ENCODE assay signal across 1 cellular context in the genomic region with DNA sequence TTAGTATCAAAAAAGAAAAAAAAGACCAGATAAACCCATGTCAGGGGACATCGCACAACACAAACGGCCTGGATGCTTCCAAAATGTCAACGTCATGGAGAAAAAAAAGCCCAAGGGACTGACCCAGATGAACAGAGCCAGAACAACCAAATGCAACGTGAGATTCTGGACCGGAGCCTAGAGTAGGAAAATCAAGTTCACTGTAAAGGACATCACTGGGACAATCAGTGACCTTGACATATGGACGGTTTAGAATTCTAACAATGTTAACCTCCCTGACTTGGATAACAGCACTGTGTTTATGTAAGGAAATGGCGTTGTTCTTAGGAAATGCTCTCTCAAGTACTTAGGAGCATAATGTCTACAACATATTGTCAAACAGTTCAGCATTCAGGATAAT.
A peak's percentile ranks its signal among the peaks of the same experiment; 100 is the strongest.
TF ChIP-seq lines count a peak whose summit lies in the region.

No MANE protein-coding gene starts in this region.

TF ChIP-seq in HepG2, 621 proteins besides CTCF, POLR2A, EP300 and RAD21 (continued from another document and continues in another):
- TF ChIP-seq, protein P1, sequence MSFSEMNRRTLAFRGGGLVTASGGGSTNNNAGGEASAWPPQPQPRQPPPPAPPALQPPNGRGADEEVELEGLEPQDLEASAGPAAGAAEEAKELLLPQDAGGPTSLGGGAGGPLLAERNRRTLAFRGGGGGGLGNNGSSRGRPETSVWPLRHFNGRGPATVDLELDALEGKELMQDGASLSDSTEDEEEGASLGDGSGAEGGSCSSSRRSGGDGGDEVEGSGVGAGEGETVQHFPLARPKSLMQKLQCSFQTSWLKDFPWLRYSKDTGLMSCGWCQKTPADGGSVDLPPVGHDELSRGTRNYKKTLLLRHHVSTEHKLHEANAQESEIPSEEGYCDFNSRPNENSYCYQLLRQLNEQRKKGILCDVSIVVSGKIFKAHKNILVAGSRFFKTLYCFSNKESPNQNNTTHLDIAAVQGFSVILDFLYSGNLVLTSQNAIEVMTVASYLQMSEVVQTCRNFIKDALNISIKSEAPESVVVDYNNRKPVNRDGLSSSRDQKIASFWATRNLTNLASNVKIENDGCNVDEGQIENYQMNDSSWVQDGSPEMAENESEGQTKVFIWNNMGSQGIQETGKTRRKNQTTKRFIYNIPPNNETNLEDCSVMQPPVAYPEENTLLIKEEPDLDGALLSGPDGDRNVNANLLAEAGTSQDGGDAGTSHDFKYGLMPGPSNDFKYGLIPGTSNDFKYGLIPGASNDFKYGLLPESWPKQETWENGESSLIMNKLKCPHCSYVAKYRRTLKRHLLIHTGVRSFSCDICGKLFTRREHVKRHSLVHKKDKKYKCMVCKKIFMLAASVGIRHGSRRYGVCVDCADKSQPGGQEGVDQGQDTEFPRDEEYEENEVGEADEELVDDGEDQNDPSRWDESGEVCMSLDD (CRISPR knock-in tag; IDR thresholded peaks at IDR 0.05; ENCODE audit: borderline replicate concordance): no peak
- TF ChIP-seq TEAD3 (CRISPR knock-in tag; optimal IDR thresholded peaks at IDR 0.05; ENCODE audit: borderline replicate concordance): peak; percentile 30
- no peak for TF ChIP-seq CENPT (CRISPR knock-in tag; IDR thresholded peaks at IDR 0.05; ENCODE audit: low read depth)
- no peak for TF ChIP-seq SMAD9 (CRISPR knock-in tag; IDR thresholded peaks at IDR 0.05)
- TF ChIP-seq ELF3 (CRISPR knock-in tag; IDR thresholded peaks at IDR 0.05): no peak
- TF ChIP-seq, protein P2, sequence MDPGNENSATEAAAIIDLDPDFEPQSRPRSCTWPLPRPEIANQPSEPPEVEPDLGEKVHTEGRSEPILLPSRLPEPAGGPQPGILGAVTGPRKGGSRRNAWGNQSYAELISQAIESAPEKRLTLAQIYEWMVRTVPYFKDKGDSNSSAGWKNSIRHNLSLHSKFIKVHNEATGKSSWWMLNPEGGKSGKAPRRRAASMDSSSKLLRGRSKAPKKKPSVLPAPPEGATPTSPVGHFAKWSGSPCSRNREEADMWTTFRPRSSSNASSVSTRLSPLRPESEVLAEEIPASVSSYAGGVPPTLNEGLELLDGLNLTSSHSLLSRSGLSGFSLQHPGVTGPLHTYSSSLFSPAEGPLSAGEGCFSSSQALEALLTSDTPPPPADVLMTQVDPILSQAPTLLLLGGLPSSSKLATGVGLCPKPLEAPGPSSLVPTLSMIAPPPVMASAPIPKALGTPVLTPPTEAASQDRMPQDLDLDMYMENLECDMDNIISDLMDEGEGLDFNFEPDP (CRISPR knock-in tag; conservative IDR thresholded peaks at IDR 0.05): no peak
- no peak for TF ChIP-seq ZNF530 (CRISPR knock-in tag; IDR thresholded peaks at IDR 0.05; ENCODE audit: low read depth)
- TF ChIP-seq ZBTB8A (CRISPR knock-in tag; IDR thresholded peaks at IDR 0.05; ENCODE audit: borderline replicate concordance, low read depth): no peak
- TF ChIP-seq, protein P3, sequence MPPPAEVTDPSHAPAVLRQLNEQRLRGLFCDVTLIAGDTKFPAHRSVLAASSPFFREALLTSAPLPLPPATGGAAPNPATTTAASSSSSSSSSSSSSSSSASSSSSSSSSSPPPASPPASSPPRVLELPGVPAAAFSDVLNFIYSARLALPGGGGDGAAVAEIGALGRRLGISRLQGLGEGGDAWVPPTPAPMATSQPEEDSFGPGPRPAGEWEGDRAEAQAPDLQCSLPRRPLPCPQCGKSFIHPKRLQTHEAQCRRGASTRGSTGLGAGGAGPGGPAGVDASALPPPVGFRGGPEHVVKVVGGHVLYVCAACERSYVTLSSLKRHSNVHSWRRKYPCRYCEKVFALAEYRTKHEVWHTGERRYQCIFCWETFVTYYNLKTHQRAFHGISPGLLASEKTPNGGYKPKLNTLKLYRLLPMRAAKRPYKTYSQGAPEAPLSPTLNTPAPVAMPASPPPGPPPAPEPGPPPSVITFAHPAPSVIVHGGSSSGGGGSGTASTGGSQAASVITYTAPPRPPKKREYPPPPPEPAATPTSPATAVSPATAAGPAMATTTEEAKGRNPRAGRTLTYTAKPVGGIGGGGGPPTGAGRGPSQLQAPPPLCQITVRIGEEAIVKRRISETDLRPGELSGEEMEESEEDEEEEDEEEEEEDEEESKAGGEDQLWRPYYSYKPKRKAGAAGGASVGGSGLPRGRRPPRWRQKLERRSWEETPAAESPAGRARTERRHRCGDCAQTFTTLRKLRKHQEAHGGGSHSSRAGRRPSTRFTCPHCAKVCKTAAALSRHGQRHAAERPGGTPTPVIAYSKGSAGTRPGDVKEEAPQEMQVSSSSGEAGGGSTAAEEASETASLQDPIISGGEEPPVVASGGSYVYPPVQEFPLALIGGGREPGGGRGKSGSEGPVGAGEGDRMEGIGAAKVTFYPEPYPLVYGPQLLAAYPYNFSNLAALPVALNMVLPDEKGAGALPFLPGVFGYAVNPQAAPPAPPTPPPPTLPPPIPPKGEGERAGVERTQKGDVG (CRISPR knock-in tag; IDR thresholded peaks at IDR 0.05; ENCODE audit: borderline replicate concordance): no peak
- TF ChIP-seq, protein P4, sequence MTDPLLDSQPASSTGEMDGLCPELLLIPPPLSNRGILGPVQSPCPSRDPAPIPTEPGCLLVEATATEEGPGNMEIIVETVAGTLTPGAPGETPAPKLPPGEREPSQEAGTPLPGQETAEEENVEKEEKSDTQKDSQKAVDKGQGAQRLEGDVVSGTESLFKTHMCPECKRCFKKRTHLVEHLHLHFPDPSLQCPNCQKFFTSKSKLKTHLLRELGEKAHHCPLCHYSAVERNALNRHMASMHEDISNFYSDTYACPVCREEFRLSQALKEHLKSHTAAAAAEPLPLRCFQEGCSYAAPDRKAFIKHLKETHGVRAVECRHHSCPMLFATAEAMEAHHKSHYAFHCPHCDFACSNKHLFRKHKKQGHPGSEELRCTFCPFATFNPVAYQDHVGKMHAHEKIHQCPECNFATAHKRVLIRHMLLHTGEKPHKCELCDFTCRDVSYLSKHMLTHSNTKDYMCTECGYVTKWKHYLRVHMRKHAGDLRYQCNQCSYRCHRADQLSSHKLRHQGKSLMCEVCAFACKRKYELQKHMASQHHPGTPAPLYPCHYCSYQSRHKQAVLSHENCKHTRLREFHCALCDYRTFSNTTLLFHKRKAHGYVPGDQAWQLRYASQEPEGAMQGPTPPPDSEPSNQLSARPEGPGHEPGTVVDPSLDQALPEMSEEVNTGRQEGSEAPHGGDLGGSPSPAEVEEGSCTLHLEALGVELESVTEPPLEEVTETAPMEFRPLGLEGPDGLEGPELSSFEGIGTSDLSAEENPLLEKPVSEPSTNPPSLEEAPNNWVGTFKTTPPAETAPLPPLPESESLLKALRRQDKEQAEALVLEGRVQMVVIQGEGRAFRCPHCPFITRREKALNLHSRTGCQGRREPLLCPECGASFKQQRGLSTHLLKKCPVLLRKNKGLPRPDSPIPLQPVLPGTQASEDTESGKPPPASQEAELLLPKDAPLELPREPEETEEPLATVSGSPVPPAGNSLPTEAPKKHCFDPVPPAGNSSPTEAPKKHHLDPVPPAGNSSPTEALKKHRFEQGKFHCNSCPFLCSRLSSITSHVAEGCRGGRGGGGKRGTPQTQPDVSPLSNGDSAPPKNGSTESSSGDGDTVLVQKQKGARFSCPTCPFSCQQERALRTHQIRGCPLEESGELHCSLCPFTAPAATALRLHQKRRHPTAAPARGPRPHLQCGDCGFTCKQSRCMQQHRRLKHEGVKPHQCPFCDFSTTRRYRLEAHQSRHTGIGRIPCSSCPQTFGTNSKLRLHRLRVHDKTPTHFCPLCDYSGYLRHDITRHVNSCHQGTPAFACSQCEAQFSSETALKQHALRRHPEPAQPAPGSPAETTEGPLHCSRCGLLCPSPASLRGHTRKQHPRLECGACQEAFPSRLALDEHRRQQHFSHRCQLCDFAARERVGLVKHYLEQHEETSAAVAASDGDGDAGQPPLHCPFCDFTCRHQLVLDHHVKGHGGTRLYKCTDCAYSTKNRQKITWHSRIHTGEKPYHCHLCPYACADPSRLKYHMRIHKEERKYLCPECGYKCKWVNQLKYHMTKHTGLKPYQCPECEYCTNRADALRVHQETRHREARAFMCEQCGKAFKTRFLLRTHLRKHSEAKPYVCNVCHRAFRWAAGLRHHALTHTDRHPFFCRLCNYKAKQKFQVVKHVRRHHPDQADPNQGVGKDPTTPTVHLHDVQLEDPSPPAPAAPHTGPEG (CRISPR knock-in tag; IDR thresholded peaks at IDR 0.05): no peak
- TF ChIP-seq TSC22D2 (CRISPR knock-in tag; IDR thresholded peaks at IDR 0.05; ENCODE audit: borderline replicate concordance): no peak
- peak; percentile 38; the same call in 1 of the 2 replicates for TF ChIP-seq HMG20A (CRISPR knock-in tag; IDR thresholded peaks at IDR 0.05; ENCODE audit: borderline replicate concordance)
- TF ChIP-seq MEIS1 (CRISPR knock-in tag; IDR thresholded peaks at IDR 0.05; ENCODE audit: borderline replicate concordance): no peak
- TF ChIP-seq TAF1 (CRISPR knock-in tag; IDR thresholded peaks at IDR 0.05): no peak
- TF ChIP-seq MTA1 (CRISPR knock-in tag; IDR thresholded peaks at IDR 0.05; ENCODE audit: borderline replicate concordance): no peak
- TF ChIP-seq TMF1 (CRISPR knock-in tag; IDR thresholded peaks at IDR 0.05; ENCODE audit: low read depth): no peak
- TF ChIP-seq, protein P5, sequence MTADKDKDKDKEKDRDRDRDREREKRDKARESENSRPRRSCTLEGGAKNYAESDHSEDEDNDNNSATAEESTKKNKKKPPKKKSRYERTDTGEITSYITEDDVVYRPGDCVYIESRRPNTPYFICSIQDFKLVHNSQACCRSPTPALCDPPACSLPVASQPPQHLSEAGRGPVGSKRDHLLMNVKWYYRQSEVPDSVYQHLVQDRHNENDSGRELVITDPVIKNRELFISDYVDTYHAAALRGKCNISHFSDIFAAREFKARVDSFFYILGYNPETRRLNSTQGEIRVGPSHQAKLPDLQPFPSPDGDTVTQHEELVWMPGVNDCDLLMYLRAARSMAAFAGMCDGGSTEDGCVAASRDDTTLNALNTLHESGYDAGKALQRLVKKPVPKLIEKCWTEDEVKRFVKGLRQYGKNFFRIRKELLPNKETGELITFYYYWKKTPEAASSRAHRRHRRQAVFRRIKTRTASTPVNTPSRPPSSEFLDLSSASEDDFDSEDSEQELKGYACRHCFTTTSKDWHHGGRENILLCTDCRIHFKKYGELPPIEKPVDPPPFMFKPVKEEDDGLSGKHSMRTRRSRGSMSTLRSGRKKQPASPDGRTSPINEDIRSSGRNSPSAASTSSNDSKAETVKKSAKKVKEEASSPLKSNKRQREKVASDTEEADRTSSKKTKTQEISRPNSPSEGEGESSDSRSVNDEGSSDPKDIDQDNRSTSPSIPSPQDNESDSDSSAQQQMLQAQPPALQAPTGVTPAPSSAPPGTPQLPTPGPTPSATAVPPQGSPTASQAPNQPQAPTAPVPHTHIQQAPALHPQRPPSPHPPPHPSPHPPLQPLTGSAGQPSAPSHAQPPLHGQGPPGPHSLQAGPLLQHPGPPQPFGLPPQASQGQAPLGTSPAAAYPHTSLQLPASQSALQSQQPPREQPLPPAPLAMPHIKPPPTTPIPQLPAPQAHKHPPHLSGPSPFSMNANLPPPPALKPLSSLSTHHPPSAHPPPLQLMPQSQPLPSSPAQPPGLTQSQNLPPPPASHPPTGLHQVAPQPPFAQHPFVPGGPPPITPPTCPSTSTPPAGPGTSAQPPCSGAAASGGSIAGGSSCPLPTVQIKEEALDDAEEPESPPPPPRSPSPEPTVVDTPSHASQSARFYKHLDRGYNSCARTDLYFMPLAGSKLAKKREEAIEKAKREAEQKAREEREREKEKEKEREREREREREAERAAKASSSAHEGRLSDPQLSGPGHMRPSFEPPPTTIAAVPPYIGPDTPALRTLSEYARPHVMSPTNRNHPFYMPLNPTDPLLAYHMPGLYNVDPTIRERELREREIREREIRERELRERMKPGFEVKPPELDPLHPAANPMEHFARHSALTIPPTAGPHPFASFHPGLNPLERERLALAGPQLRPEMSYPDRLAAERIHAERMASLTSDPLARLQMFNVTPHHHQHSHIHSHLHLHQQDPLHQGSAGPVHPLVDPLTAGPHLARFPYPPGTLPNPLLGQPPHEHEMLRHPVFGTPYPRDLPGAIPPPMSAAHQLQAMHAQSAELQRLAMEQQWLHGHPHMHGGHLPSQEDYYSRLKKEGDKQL (CRISPR knock-in tag; IDR thresholded peaks at IDR 0.05; ENCODE audit: low read depth): no peak
- no peak for TF ChIP-seq ZNF432 (CRISPR knock-in tag; IDR thresholded peaks at IDR 0.05; ENCODE audit: borderline replicate concordance)
- no peak for TF ChIP-seq ZNF136 (CRISPR knock-in tag; IDR thresholded peaks at IDR 0.05; ENCODE audit: low read depth)
- no peak for TF ChIP-seq GZF1 (CRISPR knock-in tag; IDR thresholded peaks at IDR 0.05)
- TF ChIP-seq, protein P6, sequence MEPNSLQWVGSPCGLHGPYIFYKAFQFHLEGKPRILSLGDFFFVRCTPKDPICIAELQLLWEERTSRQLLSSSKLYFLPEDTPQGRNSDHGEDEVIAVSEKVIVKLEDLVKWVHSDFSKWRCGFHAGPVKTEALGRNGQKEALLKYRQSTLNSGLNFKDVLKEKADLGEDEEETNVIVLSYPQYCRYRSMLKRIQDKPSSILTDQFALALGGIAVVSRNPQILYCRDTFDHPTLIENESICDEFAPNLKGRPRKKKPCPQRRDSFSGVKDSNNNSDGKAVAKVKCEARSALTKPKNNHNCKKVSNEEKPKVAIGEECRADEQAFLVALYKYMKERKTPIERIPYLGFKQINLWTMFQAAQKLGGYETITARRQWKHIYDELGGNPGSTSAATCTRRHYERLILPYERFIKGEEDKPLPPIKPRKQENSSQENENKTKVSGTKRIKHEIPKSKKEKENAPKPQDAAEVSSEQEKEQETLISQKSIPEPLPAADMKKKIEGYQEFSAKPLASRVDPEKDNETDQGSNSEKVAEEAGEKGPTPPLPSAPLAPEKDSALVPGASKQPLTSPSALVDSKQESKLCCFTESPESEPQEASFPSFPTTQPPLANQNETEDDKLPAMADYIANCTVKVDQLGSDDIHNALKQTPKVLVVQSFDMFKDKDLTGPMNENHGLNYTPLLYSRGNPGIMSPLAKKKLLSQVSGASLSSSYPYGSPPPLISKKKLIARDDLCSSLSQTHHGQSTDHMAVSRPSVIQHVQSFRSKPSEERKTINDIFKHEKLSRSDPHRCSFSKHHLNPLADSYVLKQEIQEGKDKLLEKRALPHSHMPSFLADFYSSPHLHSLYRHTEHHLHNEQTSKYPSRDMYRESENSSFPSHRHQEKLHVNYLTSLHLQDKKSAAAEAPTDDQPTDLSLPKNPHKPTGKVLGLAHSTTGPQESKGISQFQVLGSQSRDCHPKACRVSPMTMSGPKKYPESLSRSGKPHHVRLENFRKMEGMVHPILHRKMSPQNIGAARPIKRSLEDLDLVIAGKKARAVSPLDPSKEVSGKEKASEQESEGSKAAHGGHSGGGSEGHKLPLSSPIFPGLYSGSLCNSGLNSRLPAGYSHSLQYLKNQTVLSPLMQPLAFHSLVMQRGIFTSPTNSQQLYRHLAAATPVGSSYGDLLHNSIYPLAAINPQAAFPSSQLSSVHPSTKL (CRISPR knock-in tag; IDR thresholded peaks at IDR 0.05): 0 out of 2 replicates have a peak, but pooled peaks have one; percentile 42
